In the genomic region with DNA sequence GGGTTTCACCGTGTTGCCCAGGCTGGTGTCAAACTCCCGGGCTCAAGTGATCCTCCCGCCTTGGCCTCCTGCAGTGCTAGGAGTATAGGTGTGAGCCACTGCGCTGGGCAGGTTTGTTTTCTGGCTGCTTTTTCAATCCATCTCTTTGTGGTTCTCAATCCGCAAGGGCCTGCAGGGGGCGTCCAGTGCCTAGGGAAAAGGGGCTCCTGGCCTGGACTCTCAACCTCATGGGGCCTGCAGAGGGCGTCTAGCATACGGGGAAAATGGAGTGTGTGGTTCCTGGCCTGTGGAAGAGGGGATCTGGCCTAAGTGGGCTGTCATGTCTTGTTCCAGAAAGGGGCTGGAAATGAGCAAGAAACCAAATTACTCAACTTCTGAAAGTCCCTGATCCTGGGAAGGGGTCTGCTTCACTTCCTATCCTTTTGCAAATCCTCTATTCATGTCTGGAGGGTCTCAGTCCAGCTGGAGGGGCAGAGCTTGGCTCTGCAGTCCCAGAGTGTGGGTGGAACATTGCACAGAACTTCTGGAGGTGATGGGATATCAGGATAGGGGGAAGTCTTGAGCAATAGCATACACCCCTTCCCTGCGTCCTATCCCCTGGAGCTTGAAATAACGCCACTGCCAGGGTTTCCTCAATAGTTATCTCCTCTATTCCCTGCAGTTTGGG, we compare ENCODE assay signal across 1 cellular context.
TF ChIP-seq lines count a peak whose summit lies in the region.

No MANE protein-coding gene starts in this region.

TF ChIP-seq in HepG2, 621 proteins besides CTCF, POLR2A, EP300 and RAD21 (continued from another document and continues in another):
- TF ChIP-seq ZFP90 (CRISPR knock-in tag; IDR thresholded peaks at IDR 0.05; ENCODE audit: borderline replicate concordance) (0 out of 2 replicates have a peak, but pooled peaks have one; percentile 50), ATF1 (CRISPR knock-in tag; IDR thresholded peaks at IDR 0.05) (no peak), SRSF9 (IDR thresholded peaks at IDR 0.05; ENCODE audit: borderline replicate concordance, insufficient read depth, low read depth, low read length, poor library complexity, severe bottlenecking) (no peak), ZNF275 (CRISPR knock-in tag; IDR thresholded peaks at IDR 0.05; ENCODE audit: borderline replicate concordance) (no peak), ZFX (CRISPR knock-in tag; IDR thresholded peaks at IDR 0.05; ENCODE audit: low read depth) (peak; percentile 59), TP53 (CRISPR knock-in tag; conservative IDR thresholded peaks at IDR 0.05) (no peak), ZFAT (CRISPR knock-in tag; conservative IDR thresholded peaks at IDR 0.05) (0 out of 2 replicates have a peak, but pooled peaks have one; percentile 47), TCF7 (IDR thresholded peaks at IDR 0.05; ENCODE audit: low read depth) (no peak), CREB1 (IDR thresholded peaks at IDR 0.05) (no peak), CREB1 (CRISPR knock-in tag; IDR thresholded peaks at IDR 0.05) (no peak), ATAD3A (CRISPR knock-in tag; IDR thresholded peaks at IDR 0.05) (no peak), SYNCRIP (IDR thresholded peaks at IDR 0.05; ENCODE audit: insufficient read depth, low read depth, low read length) (no peak), PRDM10 (CRISPR knock-in tag; IDR thresholded peaks at IDR 0.05; ENCODE audit: low read depth) (no peak), TSC22D2 (CRISPR knock-in tag; IDR thresholded peaks at IDR 0.05; ENCODE audit: borderline replicate concordance) (0 out of 2 replicates have a peak, but pooled peaks have one; percentile 49), ERF (CRISPR knock-in tag; IDR thresholded peaks at IDR 0.05) (peak; percentile 53; the same call in 1 of the 2 replicates), NONO (IDR thresholded peaks at IDR 0.05) (no peak), NONO (CRISPR knock-in tag; conservative IDR thresholded peaks at IDR 0.05) (no peak), ZNF766 (CRISPR knock-in tag; IDR thresholded peaks at IDR 0.05; ENCODE audit: borderline replicate concordance) (peak; percentile 58; the same call in 1 of the 2 replicates), ZSCAN22 (CRISPR knock-in tag; IDR thresholded peaks at IDR 0.05) (no peak), BATF2 (CRISPR knock-in tag; IDR thresholded peaks at IDR 0.05) (no peak), CBX5 (CRISPR knock-in tag; IDR thresholded peaks at IDR 0.05; ENCODE audit: borderline replicate concordance) (peak; percentile 20; the same call in 1 of the 2 replicates), HNF1B (CRISPR knock-in tag; IDR thresholded peaks at IDR 0.05) (peak; percentile 84), SKI (IDR thresholded peaks at IDR 0.05; ENCODE audit: partially characterized antibody) (no peak), REPIN1 (CRISPR knock-in tag; IDR thresholded peaks at IDR 0.05; ENCODE audit: borderline replicate concordance, low read depth) (peak; percentile 44; the same call in 1 of the 2 replicates), SRY (CRISPR knock-in tag; IDR thresholded peaks at IDR 0.05) (no peak), ZNF160 (CRISPR knock-in tag; IDR thresholded peaks at IDR 0.05) (no peak), TCF12 (IDR thresholded peaks at IDR 0.05) (no peak), TCF12 (CRISPR knock-in tag; IDR thresholded peaks at IDR 0.05) (no peak), POGZ (CRISPR knock-in tag; IDR thresholded peaks at IDR 0.05) (peak; percentile 53; the same call in 1 of the 2 replicates), ZNF841 (CRISPR knock-in tag; IDR thresholded peaks at IDR 0.05; ENCODE audit: borderline replicate concordance) (no peak), PHF21A (CRISPR knock-in tag; IDR thresholded peaks at IDR 0.05) (no peak; the same call in 1 of the 2 replicates), NR3C1 (CRISPR knock-in tag; IDR thresholded peaks at IDR 0.05) (no peak), GATAD1 (CRISPR knock-in tag; IDR thresholded peaks at IDR 0.05) (0 out of 2 replicates have a peak, but pooled peaks have one; percentile 15), ZNF788 (CRISPR knock-in tag; IDR thresholded peaks at IDR 0.05; ENCODE audit: borderline replicate concordance) (no peak), GATAD2A (CRISPR knock-in tag; IDR thresholded peaks at IDR 0.05) (peak; percentile 56; the same call in 1 of the 2 replicates), SALL2 (CRISPR knock-in tag; IDR thresholded peaks at IDR 0.05) (0 out of 2 replicates have a peak, but pooled peaks have one; percentile 57), ATF5 (CRISPR knock-in tag; IDR thresholded peaks at IDR 0.05; ENCODE audit: low read depth) (no peak), ZNF274 (CRISPR knock-in tag; IDR thresholded peaks at IDR 0.05) (0 out of 2 replicates have a peak, but pooled peaks have one; percentile 55), CREM (IDR thresholded peaks at IDR 0.05) (no peak), CREM (CRISPR knock-in tag; IDR thresholded peaks at IDR 0.05) (no peak), REXO4 (CRISPR knock-in tag; IDR thresholded peaks at IDR 0.05; ENCODE audit: borderline replicate concordance) (no peak), NRL (CRISPR knock-in tag; IDR thresholded peaks at IDR 0.05; ENCODE audit: borderline replicate concordance) (no peak; the same call in 1 of the 2 replicates), CAMTA2 (CRISPR knock-in tag; IDR thresholded peaks at IDR 0.05; ENCODE audit: borderline replicate concordance) (peak; percentile 56; the same call in 1 of the 2 replicates), ZNF547 (CRISPR knock-in tag; IDR thresholded peaks at IDR 0.05) (0 out of 2 replicates have a peak, but pooled peaks have one; percentile 59), ZFP82 (CRISPR knock-in tag; IDR thresholded peaks at IDR 0.05; ENCODE audit: borderline replicate concordance) (no peak), THAP11 (CRISPR knock-in tag; IDR thresholded peaks at IDR 0.05) (0 out of 2 replicates have a peak, but pooled peaks have one; percentile 34), SMAD9 (CRISPR knock-in tag; IDR thresholded peaks at IDR 0.05) (no peak), ZFP36L1 (CRISPR knock-in tag; IDR thresholded peaks at IDR 0.05) (no peak), ZNF207 (IDR thresholded peaks at IDR 0.05; ENCODE audit: borderline replicate concordance) (no peak)
- TF ChIP-seq, protein P1, sequence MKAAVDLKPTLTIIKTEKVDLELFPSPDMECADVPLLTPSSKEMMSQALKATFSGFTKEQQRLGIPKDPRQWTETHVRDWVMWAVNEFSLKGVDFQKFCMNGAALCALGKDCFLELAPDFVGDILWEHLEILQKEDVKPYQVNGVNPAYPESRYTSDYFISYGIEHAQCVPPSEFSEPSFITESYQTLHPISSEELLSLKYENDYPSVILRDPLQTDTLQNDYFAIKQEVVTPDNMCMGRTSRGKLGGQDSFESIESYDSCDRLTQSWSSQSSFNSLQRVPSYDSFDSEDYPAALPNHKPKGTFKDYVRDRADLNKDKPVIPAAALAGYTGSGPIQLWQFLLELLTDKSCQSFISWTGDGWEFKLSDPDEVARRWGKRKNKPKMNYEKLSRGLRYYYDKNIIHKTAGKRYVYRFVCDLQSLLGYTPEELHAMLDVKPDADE (CRISPR knock-in tag; IDR thresholded peaks at IDR 0.05): no peak
- TF ChIP-seq, protein P2, sequence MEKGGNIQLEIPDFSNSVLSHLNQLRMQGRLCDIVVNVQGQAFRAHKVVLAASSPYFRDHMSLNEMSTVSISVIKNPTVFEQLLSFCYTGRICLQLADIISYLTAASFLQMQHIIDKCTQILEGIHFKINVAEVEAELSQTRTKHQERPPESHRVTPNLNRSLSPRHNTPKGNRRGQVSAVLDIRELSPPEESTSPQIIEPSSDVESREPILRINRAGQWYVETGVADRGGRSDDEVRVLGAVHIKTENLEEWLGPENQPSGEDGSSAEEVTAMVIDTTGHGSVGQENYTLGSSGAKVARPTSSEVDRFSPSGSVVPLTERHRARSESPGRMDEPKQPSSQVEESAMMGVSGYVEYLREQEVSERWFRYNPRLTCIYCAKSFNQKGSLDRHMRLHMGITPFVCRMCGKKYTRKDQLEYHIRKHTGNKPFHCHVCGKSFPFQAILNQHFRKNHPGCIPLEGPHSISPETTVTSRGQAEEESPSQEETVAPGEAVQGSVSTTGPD (CRISPR knock-in tag; IDR thresholded peaks at IDR 0.05): no peak
- TF ChIP-seq, protein P3, sequence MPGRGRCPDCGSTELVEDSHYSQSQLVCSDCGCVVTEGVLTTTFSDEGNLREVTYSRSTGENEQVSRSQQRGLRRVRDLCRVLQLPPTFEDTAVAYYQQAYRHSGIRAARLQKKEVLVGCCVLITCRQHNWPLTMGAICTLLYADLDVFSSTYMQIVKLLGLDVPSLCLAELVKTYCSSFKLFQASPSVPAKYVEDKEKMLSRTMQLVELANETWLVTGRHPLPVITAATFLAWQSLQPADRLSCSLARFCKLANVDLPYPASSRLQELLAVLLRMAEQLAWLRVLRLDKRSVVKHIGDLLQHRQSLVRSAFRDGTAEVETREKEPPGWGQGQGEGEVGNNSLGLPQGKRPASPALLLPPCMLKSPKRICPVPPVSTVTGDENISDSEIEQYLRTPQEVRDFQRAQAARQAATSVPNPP (CRISPR knock-in tag; IDR thresholded peaks at IDR 0.05): no peak
- TF ChIP-seq, protein P4, sequence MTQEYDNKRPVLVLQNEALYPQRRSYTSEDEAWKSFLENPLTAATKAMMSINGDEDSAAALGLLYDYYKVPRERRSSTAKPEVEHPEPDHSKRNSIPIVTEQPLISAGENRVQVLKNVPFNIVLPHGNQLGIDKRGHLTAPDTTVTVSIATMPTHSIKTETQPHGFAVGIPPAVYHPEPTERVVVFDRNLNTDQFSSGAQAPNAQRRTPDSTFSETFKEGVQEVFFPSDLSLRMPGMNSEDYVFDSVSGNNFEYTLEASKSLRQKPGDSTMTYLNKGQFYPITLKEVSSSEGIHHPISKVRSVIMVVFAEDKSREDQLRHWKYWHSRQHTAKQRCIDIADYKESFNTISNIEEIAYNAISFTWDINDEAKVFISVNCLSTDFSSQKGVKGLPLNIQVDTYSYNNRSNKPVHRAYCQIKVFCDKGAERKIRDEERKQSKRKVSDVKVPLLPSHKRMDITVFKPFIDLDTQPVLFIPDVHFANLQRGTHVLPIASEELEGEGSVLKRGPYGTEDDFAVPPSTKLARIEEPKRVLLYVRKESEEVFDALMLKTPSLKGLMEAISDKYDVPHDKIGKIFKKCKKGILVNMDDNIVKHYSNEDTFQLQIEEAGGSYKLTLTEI (CRISPR knock-in tag; conservative IDR thresholded peaks at IDR 0.05): no peak
- TF ChIP-seq, protein P5, sequence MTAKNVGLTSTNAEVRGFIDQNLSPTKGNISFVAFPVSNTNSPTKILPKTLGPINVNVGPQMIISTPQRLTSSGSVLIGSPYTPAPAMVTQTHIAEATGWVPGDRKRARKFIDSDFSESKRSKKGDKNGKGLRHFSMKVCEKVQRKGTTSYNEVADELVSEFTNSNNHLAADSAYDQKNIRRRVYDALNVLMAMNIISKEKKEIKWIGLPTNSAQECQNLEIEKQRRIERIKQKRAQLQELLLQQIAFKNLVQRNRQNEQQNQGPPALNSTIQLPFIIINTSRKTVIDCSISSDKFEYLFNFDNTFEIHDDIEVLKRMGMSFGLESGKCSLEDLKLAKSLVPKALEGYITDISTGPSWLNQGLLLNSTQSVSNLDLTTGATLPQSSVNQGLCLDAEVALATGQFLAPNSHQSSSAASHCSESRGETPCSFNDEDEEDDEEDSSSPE (CRISPR knock-in tag; IDR thresholded peaks at IDR 0.05): peak; percentile 28; the same call in 1 of the 2 replicates
